Comparison of ENCODE assay signal across 12 cellular contexts in genomic region chr10:52703451-52703850, GRCh38.
"Had no signal": no experiment of that assay in that cellular context is flagged by ENCODE, and none has a peak within 500 bp of the region (broad histone marks: within the 10 kb centered on the region; RNA-seq: fewer than 3 reads in every experiment).

No MANE protein-coding gene starts in this region.

- H3K4me3 ChIP-seq: cardiac muscle cell, gastrocnemius medialis, ovary, thyroid gland, vagina had no signal

- H3K4me1 ChIP-seq: gastrocnemius medialis, thyroid gland, vagina had no signal

- H3K9me3 ChIP-seq: gastrocnemius medialis, ovary, thyroid gland, vagina had no signal

- H3K36me3 ChIP-seq: cardiac muscle cell, gastrocnemius medialis, ovary, thyroid gland, vagina had no signal

- H3K27ac ChIP-seq: cardiac muscle cell, gastrocnemius medialis, ovary, thyroid gland, vagina, VCaP had no signal

- ATAC-seq: gastrocnemius medialis, left ventricle myocardium superior had no signal

- H3K27me3 ChIP-seq: gastrocnemius medialis, ovary, thyroid gland, vagina had no signal

- DNase-seq: activated CD4-positive, alpha-beta memory T cell treated with anti-CD3 and anti-CD28 coated beads for 36 hours; activated gamma-delta T cell; activated T-cell treated with anti-CD3 and anti-CD28 coated beads, Interleukin-2, amount 50 U/mL, for 48 hours; gastrocnemius medialis; islet precursor cell; left ventricle myocardium superior; ovary; T1000; thyroid gland had no signal
